2 cellular contexts compared by ENCODE assay signal in genomic region chr19:12982648-12983047, GRCh38.
A peak's percentile ranks its signal among the peaks of the same experiment; 100 is the strongest.
TF ChIP-seq lines count a peak whose summit lies in the region.

No MANE protein-coding gene starts in this region.

TF ChIP-seq in K562, 482 proteins besides CTCF, POLR2A, EP300 and RAD21 (continues in another document):
- TF ChIP-seq U2AF1 (optimal IDR thresholded peaks at IDR 0.05; ENCODE audit: low read depth, low read length), result no peak
- no peak for TF ChIP-seq TAF15 (IDR thresholded peaks at IDR 0.05; ENCODE audit: low read depth, low read length)
- TF ChIP-seq NCOR1 (IDR thresholded peaks at IDR 0.05), result no peak
- TF ChIP-seq TAF1 (IDR thresholded peaks at IDR 0.05; ENCODE audit: control insufficient read depth, extremely low read depth, insufficient read depth, low read length, severe bottlenecking), result no peak
- TF ChIP-seq GTF2A2 (tag; IDR thresholded peaks at IDR 0.05), result no peak
- no peak for TF ChIP-seq ILF3 (IDR thresholded peaks at IDR 0.05; ENCODE audit: borderline replicate concordance)
- 0 out of 2 replicates have a peak, but pooled peaks have one; percentile 30 for TF ChIP-seq NFRKB (IDR thresholded peaks at IDR 0.05; ENCODE audit: low read depth)
- no peak for TF ChIP-seq ARID3A (IDR thresholded peaks at IDR 0.05; ENCODE audit: borderline replicate concordance, low read depth, low read length)
- TF ChIP-seq TCF15 (CRISPR knock-in tag; IDR thresholded peaks at IDR 0.05), result no peak
- no peak for TF ChIP-seq HNRNPK (IDR thresholded peaks at IDR 0.05; ENCODE audit: low read depth, low read length, poor library complexity, severe bottlenecking)
- peak; percentile 78 for TF ChIP-seq ELF4 (CRISPR knock-in tag; IDR thresholded peaks at IDR 0.05)
- TF ChIP-seq HBP1 (CRISPR knock-in tag; IDR thresholded peaks at IDR 0.05), result 0 out of 2 replicates have a peak, but pooled peaks have one; percentile 70
- TF ChIP-seq PURB (CRISPR knock-in tag; IDR thresholded peaks at IDR 0.05; ENCODE audit: low read depth), result no peak
- no peak for TF ChIP-seq PHB (CRISPR knock-in tag; IDR thresholded peaks at IDR 0.05)
- TF ChIP-seq, protein P1, sequence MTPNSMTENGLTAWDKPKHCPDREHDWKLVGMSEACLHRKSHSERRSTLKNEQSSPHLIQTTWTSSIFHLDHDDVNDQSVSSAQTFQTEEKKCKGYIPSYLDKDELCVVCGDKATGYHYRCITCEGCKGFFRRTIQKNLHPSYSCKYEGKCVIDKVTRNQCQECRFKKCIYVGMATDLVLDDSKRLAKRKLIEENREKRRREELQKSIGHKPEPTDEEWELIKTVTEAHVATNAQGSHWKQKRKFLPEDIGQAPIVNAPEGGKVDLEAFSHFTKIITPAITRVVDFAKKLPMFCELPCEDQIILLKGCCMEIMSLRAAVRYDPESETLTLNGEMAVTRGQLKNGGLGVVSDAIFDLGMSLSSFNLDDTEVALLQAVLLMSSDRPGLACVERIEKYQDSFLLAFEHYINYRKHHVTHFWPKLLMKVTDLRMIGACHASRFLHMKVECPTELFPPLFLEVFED (CRISPR knock-in tag; conservative IDR thresholded peaks at IDR 0.05), result 0 out of 2 replicates have a peak, but pooled peaks have one; percentile 69
- peak; percentile 61; the same call in 1 of the 2 replicates for TF ChIP-seq OTX1 (CRISPR knock-in tag; IDR thresholded peaks at IDR 0.05)
- no peak for TF ChIP-seq BHLHE40 (IDR thresholded peaks at IDR 0.05; ENCODE audit: low read length)
- no peak for TF ChIP-seq E2F3 (CRISPR knock-in tag; IDR thresholded peaks at IDR 0.05)
- TF ChIP-seq KDM1A (IDR thresholded peaks at IDR 0.05), result 0 out of 4 replicates have a peak, but pooled peaks have one; percentile 13 to 28
- TF ChIP-seq, protein P2, sequence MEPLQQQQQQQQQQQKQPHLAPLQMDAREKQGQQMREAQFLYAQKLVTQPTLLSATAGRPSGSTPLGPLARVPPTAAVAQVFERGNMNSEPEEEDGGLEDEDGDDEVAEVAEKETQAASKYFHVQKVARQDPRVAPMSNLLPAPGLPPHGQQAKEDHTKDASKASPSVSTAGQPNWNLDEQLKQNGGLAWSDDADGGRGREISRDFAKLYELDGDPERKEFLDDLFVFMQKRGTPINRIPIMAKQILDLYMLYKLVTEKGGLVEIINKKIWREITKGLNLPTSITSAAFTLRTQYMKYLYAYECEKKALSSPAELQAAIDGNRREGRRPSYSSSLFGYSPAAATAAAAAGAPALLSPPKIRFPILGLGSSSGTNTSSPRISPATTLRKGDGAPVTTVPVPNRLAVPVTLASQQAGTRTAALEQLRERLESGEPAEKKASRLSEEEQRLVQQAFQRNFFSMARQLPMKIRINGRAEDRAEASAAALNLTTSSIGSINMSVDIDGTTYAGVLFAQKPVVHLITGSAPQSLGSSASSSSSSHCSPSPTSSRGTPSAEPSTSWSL (CRISPR knock-in tag; IDR thresholded peaks at IDR 0.05; ENCODE audit: borderline replicate concordance), result no peak
- 0 out of 2 replicates have a peak, but pooled peaks have one; percentile 53 for TF ChIP-seq THRAP3 (IDR thresholded peaks at IDR 0.05; ENCODE audit: borderline replicate concordance)
- TF ChIP-seq GATAD2A (IDR thresholded peaks at IDR 0.05), result peak; percentile 10; the same call in 1 of the 2 replicates
- TF ChIP-seq, protein P3, sequence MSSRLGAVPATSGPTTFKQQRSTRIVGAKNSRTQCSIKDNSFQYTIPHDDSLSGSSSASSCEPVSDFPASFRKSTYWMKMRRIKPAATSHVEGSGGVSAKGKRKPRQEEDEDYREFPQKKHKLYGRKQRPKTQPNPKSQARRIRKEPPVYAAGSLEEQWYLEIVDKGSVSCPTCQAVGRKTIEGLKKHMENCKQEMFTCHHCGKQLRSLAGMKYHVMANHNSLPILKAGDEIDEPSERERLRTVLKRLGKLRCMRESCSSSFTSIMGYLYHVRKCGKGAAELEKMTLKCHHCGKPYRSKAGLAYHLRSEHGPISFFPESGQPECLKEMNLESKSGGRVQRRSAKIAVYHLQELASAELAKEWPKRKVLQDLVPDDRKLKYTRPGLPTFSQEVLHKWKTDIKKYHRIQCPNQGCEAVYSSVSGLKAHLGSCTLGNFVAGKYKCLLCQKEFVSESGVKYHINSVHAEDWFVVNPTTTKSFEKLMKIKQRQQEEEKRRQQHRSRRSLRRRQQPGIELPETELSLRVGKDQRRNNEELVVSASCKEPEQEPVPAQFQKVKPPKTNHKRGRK (tag; IDR thresholded peaks at IDR 0.05), result peak; percentile 79; the same call in 1 of the 2 replicates
- no peak for TF ChIP-seq BDP1 (IDR thresholded peaks at IDR 0.05; ENCODE audit: insufficient read depth, insufficient read length)
- TF ChIP-seq ZNF780A (CRISPR knock-in tag; IDR thresholded peaks at IDR 0.05), result no peak

TF ChIP-seq in neural cell, 6 proteins besides CTCF, POLR2A, EP300 and RAD21:
- TF ChIP-seq POLR2AphosphoS5 (IDR thresholded peaks at IDR 0.05), result no peak
